15 cellular contexts compared by ENCODE assay signal in the genomic region with DNA sequence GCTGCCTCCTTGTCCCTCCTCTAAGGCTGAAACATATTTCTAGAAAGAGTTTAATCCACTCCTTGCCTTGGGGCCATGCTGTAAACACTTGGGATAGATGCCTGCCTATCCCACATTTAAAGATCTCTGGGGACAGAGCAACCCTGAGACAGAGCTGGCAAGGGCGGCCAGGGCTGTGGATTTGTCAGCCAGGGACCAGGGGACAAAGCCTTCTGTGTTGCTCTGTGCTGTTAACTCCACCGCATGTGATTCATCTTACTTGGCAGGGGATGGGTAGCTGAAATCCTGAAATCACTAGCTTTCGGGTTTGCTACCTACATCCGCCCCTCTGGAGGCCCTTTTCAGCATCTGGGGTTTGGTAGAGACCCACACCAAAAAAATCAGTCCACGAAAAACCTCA.
DNase-seq lines count a peak whose midpoint lies in the region; ATAC-seq, FAIRE-seq and TF ChIP-seq lines count a peak whose summit lies in the region.
"Had no signal": no experiment of that assay in that cellular context is flagged by ENCODE, and none has a peak within 500 bp of the region (broad histone marks: within the 10 kb centered on the region; RNA-seq: fewer than 3 reads in every experiment).

No MANE protein-coding gene starts in this region.

- H3F3A ChIP-seq in smooth muscle cell (ENCODE audit: low read depth) (peaks cover 12% of the 10 kb centered on the region), neural progenitor cell (ENCODE audit: low read depth) (no peaks in the 10 kb centered on the region)

- H3K27ac ChIP-seq in smooth muscle cell (ENCODE audit: low read depth) (peak overlapping the region; percentile 30), adrenal gland (no peak overlapping the region), neural progenitor cell (no peak overlapping the region)
- H3K27ac ChIP-seq: esophagus muscularis mucosa, tibial artery had no signal

- H3K4me1 Mint-ChIP-seq in neural progenitor cell (peaks cover 8% of the 10 kb centered on the region), Caco-2 (ENCODE audit: low read depth, unreplicated experiment) (no peaks in the 10 kb centered on the region)

- H2AFZ ChIP-seq in smooth muscle cell (ENCODE audit: low read depth) (no peak overlapping the region), neural progenitor cell (replicated peaks) (no peak overlapping the region)

- DNase-seq in H4 (ENCODE audit: low spot score), result peak; percentile 75
- DNase-seq in amygdala (lab: John Stamatoyannopoulos, UW), result peak in 41 of 56 donors; percentile 4 to 67 (median 34)
- DNase-seq in frontal cortex (ENCODE audit: low spot score in 2 of 2), result peak; percentile 20 to 47
- no peak for DNase-seq in smooth muscle cell (lab: John Stamatoyannopoulos, UW; ENCODE audit: unreplicated experiment)
- no peak for DNase-seq in adrenal gland
- DNase-seq in neural progenitor cell (ENCODE audit: low spot score), result no peak
- no peak for DNase-seq in Caco-2
- DNase-seq: activated gamma-delta T cell; kidney; naive thymus-derived CD8-positive, alpha-beta T cell; NCI-H1048; NCI-H510A; tibial artery had no signal

- H3K9ac ChIP-seq in smooth muscle cell (ENCODE audit: low read depth) (no peak overlapping the region), neural progenitor cell (no peak overlapping the region)

- H3K36me3 Mint-ChIP-seq in neural progenitor cell (no peaks in the 10 kb centered on the region), Caco-2 (ENCODE audit: insufficient read depth, unreplicated experiment) (no peaks in the 10 kb centered on the region)

- H3K27me3 ChIP-seq in smooth muscle cell (ENCODE audit: low read depth), result no peaks in the 10 kb centered on the region
- no peaks in the 10 kb centered on the region for H3K27me3 ChIP-seq in adrenal gland
- H3K27me3 ChIP-seq in neural progenitor cell, result no peaks in the 10 kb centered on the region
- H3K27me3 ChIP-seq in Caco-2 (replicated peaks; ENCODE audit: control insufficient read depth, insufficient read depth, low read length), result no peaks in the 10 kb centered on the region
- H3K27me3 ChIP-seq: esophagus muscularis mucosa, tibial artery had no signal

- no peak for TF ChIP-seq POLR2A in adrenal gland (IDR thresholded peaks at IDR 0.05)

- H3K4me3 Mint-ChIP-seq in neural progenitor cell (no peak overlapping the region), Caco-2 (ENCODE audit: unreplicated experiment) (no peak overlapping the region)
- H3K4me3 Mint-ChIP-seq: naive thymus-derived CD8-positive, alpha-beta T cell had no signal

- H3K79me2 ChIP-seq in smooth muscle cell (ENCODE audit: low read depth) (no peaks in the 10 kb centered on the region), neural progenitor cell (ENCODE audit: low read depth) (no peaks in the 10 kb centered on the region)

- H3K9me3 Mint-ChIP-seq in neural progenitor cell, result peaks cover 4% of the 10 kb centered on the region
- peaks cover 14% of the 10 kb centered on the region for H3K9me3 Mint-ChIP-seq in Caco-2 (ENCODE audit: unreplicated experiment)
- H3K9me3 Mint-ChIP-seq: naive thymus-derived CD8-positive, alpha-beta T cell had no signal

- FAIRE-seq in frontal cortex (lab: Jason Lieb, UNC), result no peak
- FAIRE-seq: kidney had no signal

- no peak overlapping the region for H3K4me3 ChIP-seq in smooth muscle cell
- no peak overlapping the region for H3K4me3 ChIP-seq in adrenal gland
- H3K4me3 ChIP-seq in neural progenitor cell, result no peak overlapping the region
- H3K4me3 ChIP-seq in Caco-2 (ENCODE audit: low read depth, low read length), result no peak overlapping the region
- H3K4me3 ChIP-seq: esophagus muscularis mucosa, tibial artery had no signal

- WGBS in smooth muscle cell (ENCODE audit: low lambda C conversion rate), result 46% methylated on average over 5 of the region's 5 CpGs
- 90 to 100% (median 92%) methylated on average over 5 of the region's 5 CpGs for WGBS in adrenal gland, 4 donors

- CTCF ChIA-PET in Caco-2 (lab: Charles Lee), result interaction anchor here (1.2 kb wide), 1 partner anchor 143 kb away, joined by 3 read pairs; no protein-coding TSS in a partner anchor

- H4K20me1 ChIP-seq in smooth muscle cell (ENCODE audit: low read depth) (no peaks in the 10 kb centered on the region), neural progenitor cell (ENCODE audit: low read depth) (no peaks in the 10 kb centered on the region)

- H3K4me1 ChIP-seq in smooth muscle cell (ENCODE audit: low read depth) (no peaks in the 10 kb centered on the region), adrenal gland (replicated peaks in 1 of 2) (no peaks in the 10 kb centered on the region), neural progenitor cell (no peaks in the 10 kb centered on the region), Caco-2 (no peaks in the 10 kb centered on the region)
- H3K4me1 ChIP-seq: esophagus muscularis mucosa, tibial artery had no signal

- BruUV-seq in Caco-2 (replicated peaks; lab: Mats Ljungman, UMichigan), result no TSS peak

- no peak for ATAC-seq in HG03097 (IDR thresholded peaks at IDR 0.05; ENCODE audit: low FRiP score, unreplicated experiment)
- ATAC-seq: naive thymus-derived CD8-positive, alpha-beta T cell had no signal

- H3K36me3 ChIP-seq in smooth muscle cell (ENCODE audit: low read depth), result no peaks in the 10 kb centered on the region
- H3K36me3 ChIP-seq in adrenal gland (replicated peaks in 1 of 2), result no peaks in the 10 kb centered on the region
- H3K36me3 ChIP-seq in neural progenitor cell, result no peaks in the 10 kb centered on the region
- no peaks in the 10 kb centered on the region for H3K36me3 ChIP-seq in Caco-2 (ENCODE audit: control insufficient read depth, insufficient read depth, low read length)
- H3K36me3 ChIP-seq: esophagus muscularis mucosa had no signal

- H3K4me2 ChIP-seq in smooth muscle cell (peak overlapping the region; percentile 62), neural progenitor cell (no peak overlapping the region)

- no peak overlapping the region for H3K27ac Mint-ChIP-seq in neural progenitor cell
- H3K27ac Mint-ChIP-seq in Caco-2 (ENCODE audit: unreplicated experiment), result no peak overlapping the region
- H3K27ac Mint-ChIP-seq: naive thymus-derived CD8-positive, alpha-beta T cell had no signal

- POLR2A ChIA-PET in Caco-2 (lab: Charles Lee), result no interaction called here

- TF ChIP-seq CTCF in smooth muscle cell (IDR thresholded peaks at IDR 0.05; ENCODE audit: borderline replicate concordance, insufficient read depth, poor library complexity, severe bottlenecking) (no peak), adrenal gland (IDR thresholded peaks at IDR 0.05) (no peak), neural progenitor cell (IDR thresholded peaks at IDR 0.05) (no peak), Caco-2 (IDR thresholded peaks at IDR 0.05; ENCODE audit: insufficient read depth in 1 of 2, low read depth in 1 of 2, low read length in 1 of 2, severe bottlenecking in 1 of 2, unreplicated experiment in 1 of 2) (no peak)

- H3K27me3 Mint-ChIP-seq in neural progenitor cell (ENCODE audit: insufficient read depth, low read depth) (no peaks in the 10 kb centered on the region), Caco-2 (ENCODE audit: insufficient read depth, unreplicated experiment) (no peaks in the 10 kb centered on the region)
- H3K27me3 Mint-ChIP-seq: naive thymus-derived CD8-positive, alpha-beta T cell had no signal

- intact Hi-C loops in adrenal gland (cut with DNase I), result no loop called here
- intact Hi-C loops in Caco-2 (cut with micrococcal nuclease; ENCODE audit: unreplicated experiment), result no loop called here

- H3K9me3 ChIP-seq in smooth muscle cell (replicated peaks; ENCODE audit: low read depth), result no peaks in the 10 kb centered on the region
- H3K9me3 ChIP-seq in adrenal gland (replicated peaks in 1 of 3), result no peaks in the 10 kb centered on the region
- H3K9me3 ChIP-seq in neural progenitor cell (ENCODE audit: low read depth), result no peaks in the 10 kb centered on the region
- no peaks in the 10 kb centered on the region for H3K9me3 ChIP-seq in Caco-2
- H3K9me3 ChIP-seq: esophagus muscularis mucosa, tibial artery had no signal

Comparison
In these comparisons a context has a peak if more than half of its experiments do, and no peak if none do; other contexts are left out.
1. DNase-seq: peak in H4 (single experiment), amygdala (41 of 56) and frontal cortex (2 of 2); none in smooth muscle cell (single experiment), adrenal gland (0 of 7), neural progenitor cell (single experiment) and Caco-2 (0 of 2).